ENCODE assay signal across 1 cellular context in genomic region chr1:39016604-39017171, GRCh38.
TF ChIP-seq lines count a peak whose summit lies in the region.

No MANE protein-coding gene starts in this region.

TF ChIP-seq in HepG2, 621 proteins besides CTCF, POLR2A, EP300 and RAD21 (continued from another document and continues in another):
- TF ChIP-seq ZNF281 (CRISPR knock-in tag; IDR thresholded peaks at IDR 0.05; ENCODE audit: borderline replicate concordance) = no peak
- TF ChIP-seq SMYD3 (CRISPR knock-in tag; IDR thresholded peaks at IDR 0.05) = no peak
- no peak for TF ChIP-seq TCF12 (IDR thresholded peaks at IDR 0.05)
- no peak for TF ChIP-seq TCF12 (CRISPR knock-in tag; IDR thresholded peaks at IDR 0.05)
- TF ChIP-seq JUN (CRISPR knock-in tag; IDR thresholded peaks at IDR 0.05) = no peak
- TF ChIP-seq ZNF275 (CRISPR knock-in tag; IDR thresholded peaks at IDR 0.05; ENCODE audit: borderline replicate concordance) = no peak
- TF ChIP-seq ZNF615 (CRISPR knock-in tag; IDR thresholded peaks at IDR 0.05; ENCODE audit: borderline replicate concordance) = no peak
- TF ChIP-seq MEF2D (CRISPR knock-in tag; IDR thresholded peaks at IDR 0.05) = no peak
- TF ChIP-seq SAP130 (CRISPR knock-in tag; IDR thresholded peaks at IDR 0.05; ENCODE audit: low read depth) = peak; percentile 75
- TF ChIP-seq ZNF790 (CRISPR knock-in tag; IDR thresholded peaks at IDR 0.05; ENCODE audit: borderline replicate concordance) = no peak
- TF ChIP-seq HNF4A (CRISPR knock-in tag; IDR thresholded peaks at IDR 0.05) = no peak; the same call in 1 of the 2 replicates
- TF ChIP-seq STAT6 (CRISPR knock-in tag; IDR thresholded peaks at IDR 0.05; ENCODE audit: borderline replicate concordance) = no peak
- no peak for TF ChIP-seq MAFK (conservative IDR thresholded peaks at IDR 0.05 in 1 of 2, IDR thresholded peaks at IDR 0.05 in 1 of 2; ENCODE audit: low read length in 2 of 2)
- TF ChIP-seq ARNT (IDR thresholded peaks at IDR 0.05) = no peak
- no peak for TF ChIP-seq BRCA1 (CRISPR knock-in tag; IDR thresholded peaks at IDR 0.05)
- peak; percentile 41; the same call in 1 of the 2 replicates for TF ChIP-seq ELF3 (CRISPR knock-in tag; IDR thresholded peaks at IDR 0.05)
- TF ChIP-seq GRHL1 (CRISPR knock-in tag; conservative IDR thresholded peaks at IDR 0.05) = no peak
- TF ChIP-seq ZFY (CRISPR knock-in tag; IDR thresholded peaks at IDR 0.05) = 0 out of 2 replicates have a peak, but pooled peaks have one; percentile 13
- TF ChIP-seq ZNF432 (CRISPR knock-in tag; IDR thresholded peaks at IDR 0.05; ENCODE audit: borderline replicate concordance) = no peak
- peak; percentile 84; the same call in 1 of the 2 replicates for TF ChIP-seq HMG20A (CRISPR knock-in tag; IDR thresholded peaks at IDR 0.05; ENCODE audit: borderline replicate concordance)
- TF ChIP-seq IRF9 (CRISPR knock-in tag; IDR thresholded peaks at IDR 0.05; ENCODE audit: borderline replicate concordance) = no peak
- TF ChIP-seq HIC2 (CRISPR knock-in tag; IDR thresholded peaks at IDR 0.05; ENCODE audit: low read depth) = no peak
- TF ChIP-seq THRA (CRISPR knock-in tag; IDR thresholded peaks at IDR 0.05; ENCODE audit: borderline replicate concordance) = no peak
- no peak for TF ChIP-seq E2F2 (CRISPR knock-in tag; IDR thresholded peaks at IDR 0.05; ENCODE audit: borderline replicate concordance)
- no peak for TF ChIP-seq ZNF326 (CRISPR knock-in tag; IDR thresholded peaks at IDR 0.05; ENCODE audit: borderline replicate concordance)
- TF ChIP-seq MBD4 (IDR thresholded peaks at IDR 0.05; ENCODE audit: borderline replicate concordance, low read length) = no peak
- no peak for TF ChIP-seq THAP8 (CRISPR knock-in tag; IDR thresholded peaks at IDR 0.05; ENCODE audit: borderline replicate concordance)
- no peak for TF ChIP-seq GTF2F1 (IDR thresholded peaks at IDR 0.05; ENCODE audit: low read length)
- no peak for TF ChIP-seq REPIN1 (CRISPR knock-in tag; IDR thresholded peaks at IDR 0.05; ENCODE audit: borderline replicate concordance, low read depth)
- TF ChIP-seq E2F1 (CRISPR knock-in tag; IDR thresholded peaks at IDR 0.05) = no peak
- TF ChIP-seq NFYB (CRISPR knock-in tag; IDR thresholded peaks at IDR 0.05) = no peak
- TF ChIP-seq ZNF362 (CRISPR knock-in tag; IDR thresholded peaks at IDR 0.05; ENCODE audit: borderline replicate concordance) = no peak
- TF ChIP-seq ZNF549 (CRISPR knock-in tag; IDR thresholded peaks at IDR 0.05) = no peak
- TF ChIP-seq ZHX1 (CRISPR knock-in tag; IDR thresholded peaks at IDR 0.05; ENCODE audit: low read depth) = no peak
- TF ChIP-seq ZNF660 (CRISPR knock-in tag; IDR thresholded peaks at IDR 0.05; ENCODE audit: borderline replicate concordance, low read depth) = no peak
- no peak for TF ChIP-seq ZNF256 (CRISPR knock-in tag; conservative IDR thresholded peaks at IDR 0.05)
- TF ChIP-seq ZNF468 (CRISPR knock-in tag; IDR thresholded peaks at IDR 0.05) = no peak
- peak; percentile 88 for TF ChIP-seq FOSL1 (CRISPR knock-in tag; IDR thresholded peaks at IDR 0.05; ENCODE audit: borderline replicate concordance)
